ENCODE assay signal across 1 cellular context in genomic region chr18:26021061-26021754, GRCh38.
TF ChIP-seq lines count a peak whose summit lies in the region.

No MANE protein-coding gene starts in this region.

TF ChIP-seq in SK-N-SH, 30 proteins besides CTCF, POLR2A, EP300 and RAD21 (continued from another document):
- TF ChIP-seq, protein P1, sequence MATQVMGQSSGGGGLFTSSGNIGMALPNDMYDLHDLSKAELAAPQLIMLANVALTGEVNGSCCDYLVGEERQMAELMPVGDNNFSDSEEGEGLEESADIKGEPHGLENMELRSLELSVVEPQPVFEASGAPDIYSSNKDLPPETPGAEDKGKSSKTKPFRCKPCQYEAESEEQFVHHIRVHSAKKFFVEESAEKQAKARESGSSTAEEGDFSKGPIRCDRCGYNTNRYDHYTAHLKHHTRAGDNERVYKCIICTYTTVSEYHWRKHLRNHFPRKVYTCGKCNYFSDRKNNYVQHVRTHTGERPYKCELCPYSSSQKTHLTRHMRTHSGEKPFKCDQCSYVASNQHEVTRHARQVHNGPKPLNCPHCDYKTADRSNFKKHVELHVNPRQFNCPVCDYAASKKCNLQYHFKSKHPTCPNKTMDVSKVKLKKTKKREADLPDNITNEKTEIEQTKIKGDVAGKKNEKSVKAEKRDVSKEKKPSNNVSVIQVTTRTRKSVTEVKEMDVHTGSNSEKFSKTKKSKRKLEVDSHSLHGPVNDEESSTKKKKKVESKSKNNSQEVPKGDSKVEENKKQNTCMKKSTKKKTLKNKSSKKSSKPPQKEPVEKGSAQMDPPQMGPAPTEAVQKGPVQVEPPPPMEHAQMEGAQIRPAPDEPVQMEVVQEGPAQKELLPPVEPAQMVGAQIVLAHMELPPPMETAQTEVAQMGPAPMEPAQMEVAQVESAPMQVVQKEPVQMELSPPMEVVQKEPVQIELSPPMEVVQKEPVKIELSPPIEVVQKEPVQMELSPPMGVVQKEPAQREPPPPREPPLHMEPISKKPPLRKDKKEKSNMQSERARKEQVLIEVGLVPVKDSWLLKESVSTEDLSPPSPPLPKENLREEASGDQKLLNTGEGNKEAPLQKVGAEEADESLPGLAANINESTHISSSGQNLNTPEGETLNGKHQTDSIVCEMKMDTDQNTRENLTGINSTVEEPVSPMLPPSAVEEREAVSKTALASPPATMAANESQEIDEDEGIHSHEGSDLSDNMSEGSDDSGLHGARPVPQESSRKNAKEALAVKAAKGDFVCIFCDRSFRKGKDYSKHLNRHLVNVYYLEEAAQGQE (IDR thresholded peaks at IDR 0.05; ENCODE audit: low read depth, low read length), result no peak
- TF ChIP-seq TAF1 (IDR thresholded peaks at IDR 0.05; ENCODE audit: borderline replicate concordance, low read depth, low read length) (no peak), RCOR1 (IDR thresholded peaks at IDR 0.05; ENCODE audit: low read length) (no peak), RXRA (IDR thresholded peaks at IDR 0.05; ENCODE audit: borderline replicate concordance, low read depth) (no peak), USF1 (IDR thresholded peaks at IDR 0.05; ENCODE audit: borderline replicate concordance, low read depth) (no peak), FOXM1 (IDR thresholded peaks at IDR 0.05; ENCODE audit: low read depth) (no peak), YY1 (IDR thresholded peaks at IDR 0.05; ENCODE audit: low read depth) (no peak), SIN3A (IDR thresholded peaks at IDR 0.05; ENCODE audit: borderline replicate concordance, low read depth, low read length) (no peak), MAX (IDR thresholded peaks at IDR 0.05; ENCODE audit: low read depth) (no peak), ELF1 (IDR thresholded peaks at IDR 0.05) (no peak), TCF12 (IDR thresholded peaks at IDR 0.05) (no peak), TEAD4 (IDR thresholded peaks at IDR 0.05; ENCODE audit: borderline replicate concordance, insufficient read depth) (no peak), ZBTB33 (IDR thresholded peaks at IDR 0.05; ENCODE audit: borderline replicate concordance, low read depth) (no peak), FOSL2 (IDR thresholded peaks at IDR 0.05; ENCODE audit: borderline replicate concordance, low read depth) (no peak)
TF ChIP-seq in SK-N-SH: peak in this region for 0.
